21 cellular contexts compared by ENCODE assay signal in genomic region chr4:42612898-42613297, GRCh38.
"Had no signal": no experiment of that assay in that cellular context is flagged by ENCODE, and none has a peak within 500 bp of the region (broad histone marks: within the 10 kb centered on the region; RNA-seq: fewer than 3 reads in every experiment).

No MANE protein-coding gene starts in this region.

- H3K4me1 Mint-ChIP-seq: mesothelial cell of epicardium, nephron progenitor cell had no signal

- DNase-seq: hypothalamus; islet precursor cell; left ventricle myocardium inferior; mesendoderm; naive B cell; natural killer cell; nephron progenitor cell; ovary; retina; right cardiac atrium; stimulated activated CD4-positive, alpha-beta T cell treated with anti-CD3 and anti-CD28 coated beads, Interleukin-2, amount 100 ng/mL, for 48 hours; stimulated activated naive B cell treated with anti-CD40 and anti-IgM and Interleukin-4, amounts not matched to agents 10 μg/mL and 1 μg/mL and 100 μg/mL, for 72 hours; stimulated activated naive CD8-positive, alpha-beta T cell treated with anti-CD3 and anti-CD28 coated beads, Interleukin-15, Interleukin-2, amounts not matched to agents 100 U/mL and 50 U/mL, for 24 hours; uterus had no signal

- H3K4me3 Mint-ChIP-seq: mesothelial cell of epicardium; naive B cell; natural killer cell; nephron progenitor cell; stimulated activated naive B cell treated with anti-CD40 and anti-IgM and Interleukin-4, amounts not matched to agents 10 μg/mL and 1 μg/mL and 100 μg/mL, for 72 hours; type B pancreatic cell had no signal

- H3K27ac ChIP-seq: ovary, skin epidermis, tibial nerve, uterus had no signal

- H3K36me3 Mint-ChIP-seq: mesothelial cell of epicardium had no signal

- H3K4me1 ChIP-seq: uterus had no signal

- H3K27ac Mint-ChIP-seq: mesothelial cell of epicardium; nephron progenitor cell; progenitor cell of endocrine pancreas; stimulated activated naive B cell treated with anti-CD40 and anti-IgM and Interleukin-4, amounts not matched to agents 10 μg/mL and 1 μg/mL and 100 μg/mL, for 72 hours; type B pancreatic cell had no signal

- H3K36me3 ChIP-seq: left ventricle myocardium inferior, ovary, uterus had no signal

- H3K27me3 Mint-ChIP-seq: naive B cell; stimulated activated naive B cell treated with anti-CD40 and anti-IgM and Interleukin-4, amounts not matched to agents 10 μg/mL and 1 μg/mL and 100 μg/mL, for 72 hours had no signal

- H3K9me3 Mint-ChIP-seq: mesothelial cell of epicardium, naive B cell, natural killer cell, type B pancreatic cell had no signal

- H3K4me3 ChIP-seq: left ventricle myocardium inferior, lung, ovary, skin epidermis, tibial nerve, uterus had no signal

- H3K9me3 ChIP-seq: left ventricle myocardium inferior, ovary, tibial nerve, uterus had no signal

- H3K27me3 ChIP-seq: ovary, tibial nerve, uterus had no signal

- ATAC-seq: natural killer cell; right cardiac atrium; sciatic nerve; stimulated activated naive B cell treated with anti-CD40 and anti-IgM and Interleukin-4, amounts not matched to agents 10 μg/mL and 1 μg/mL and 100 μg/mL, for 72 hours; stimulated activated naive CD8-positive, alpha-beta T cell treated with anti-CD3 and anti-CD28 coated beads, Interleukin-15, Interleukin-2, amounts not matched to agents 100 U/mL and 50 U/mL, for 24 hours had no signal
